ENCODE assay signal across 9 cellular contexts in genomic region chr7:129923709-129924108, GRCh38. TPM values are rescaled to one million over a fixed set of nuclear protein-coding genes. Genes with fewer than 3 reads are reported as not detected.
DNase-seq lines count a peak whose midpoint lies in the region; ATAC-seq and TF ChIP-seq lines count a peak whose summit lies in the region.
"Had no signal": no experiment of that assay in that cellular context is flagged by ENCODE, and none has a peak within 500 bp of the region (broad histone marks: within the 10 kb centered on the region; RNA-seq: fewer than 3 reads in every experiment).

No MANE protein-coding gene starts in this region.

- no peaks in the 10 kb centered on the region for H3K27me3 ChIP-seq in psoas muscle (ENCODE audit: insufficient read depth in 3 of 3, low read length in 2 of 3)
- no peaks in the 10 kb centered on the region for H3K27me3 ChIP-seq in effector memory CD4-positive, alpha-beta T cell (replicated peaks; ENCODE audit: control insufficient read depth, insufficient read depth, low read length, poor library complexity, severe bottlenecking)

- intact Hi-C loops in psoas muscle (cut with DNase I): loop anchor here in 1 of 2 donors (10.0 kb wide), 1 partner anchor 49 kb away; no protein-coding TSS in a partner anchor
- intact Hi-C loops in left colon (cut with DNase I, micrococcal nuclease): no loop called here

- TF ChIP-seq CTCF in psoas muscle (IDR thresholded peaks at IDR 0.05): no peak

- peaks cover 52% of the 10 kb centered on the region for H3K4me1 ChIP-seq in psoas muscle
- peaks cover 5% of the 10 kb centered on the region for H3K4me1 ChIP-seq in effector memory CD4-positive, alpha-beta T cell (ENCODE audit: control insufficient read depth, insufficient read depth, low read length, poor library complexity, severe bottlenecking)

- H3K4me3 ChIP-seq in psoas muscle: no peak overlapping the region
- H3K4me3 ChIP-seq in effector memory CD4-positive, alpha-beta T cell (ENCODE audit: insufficient read depth, low read depth, low read length, poor library complexity, severe bottlenecking): no peak overlapping the region

- H3K36me3 ChIP-seq in psoas muscle (ENCODE audit: insufficient read depth in 1 of 2, low read depth in 1 of 2): peaks cover 0 to 10% of the 10 kb centered on the region in 2 donors
- H3K36me3 ChIP-seq in effector memory CD4-positive, alpha-beta T cell (ENCODE audit: control insufficient read depth, insufficient read depth, low read length): no peaks in the 10 kb centered on the region

- peak overlapping the region; percentile 57 for H3K27ac ChIP-seq in psoas muscle
- H3K27ac ChIP-seq in effector memory CD4-positive, alpha-beta T cell (ENCODE audit: insufficient read depth, low read length, poor library complexity, severe bottlenecking): no peak overlapping the region

- peak; percentile 63 for ATAC-seq in GM18499 (IDR thresholded peaks at IDR 0.05; ENCODE audit: insufficient read depth, unreplicated experiment)
- peak; percentile 84 for ATAC-seq in HG02973 (IDR thresholded peaks at IDR 0.05; ENCODE audit: unreplicated experiment)
- ATAC-seq in psoas muscle: peak; percentile 30 to 72 (median 60)
- ATAC-seq in left colon: no peak

- H3K9me3 ChIP-seq in psoas muscle: no peaks in the 10 kb centered on the region
- H3K9me3 ChIP-seq in effector memory CD4-positive, alpha-beta T cell (ENCODE audit: control insufficient read depth, low read length): no peaks in the 10 kb centered on the region

- DNase-seq in astrocyte of the hippocampus (ENCODE audit: low read depth, low spot score) (peak; percentile 79), psoas muscle (no peak), NCI-H2196 (lab: John Stamatoyannopoulos, UW; ENCODE audit: unreplicated experiment) (no peak), amniotic stem cell (lab: John Stamatoyannopoulos, UW) (no peak), left colon (no peak)
- no peak for DNase-seq in effector memory CD4-positive, alpha-beta T cell
- DNase-seq: left cardiac atrium had no signal

- WGBS in psoas muscle, 3 donors: 17 to 49% (median 21%) methylated on average over 2 of the region's 2 CpGs

RNA-seq across cellular contexts. Expression of gene UBE2H, which starts 29.1 kb away (rescaled TPM):
- total RNA-seq in psoas muscle (100 to 1,000 TPM in 1 of 4 donors, 10 to 100 TPM in 3; 75.9 to 111 (median 77.4) TPM), left colon (10 to 100 TPM; 32.2 to 49.1 TPM)
- 100 to 1,000 TPM in 1 of 3 donors, 10 to 100 TPM in 2; 17.3 to 115 (median 50.5) TPM for polyA plus RNA-seq in psoas muscle
